ENCODE assay signal across 13 cellular contexts in genomic region chr2:23673830-23674679, GRCh38.
A peak's percentile ranks its signal among the peaks of the same experiment; 100 is the strongest.
DNase-seq lines count a peak whose midpoint lies in the region; ATAC-seq and TF ChIP-seq lines count a peak whose summit lies in the region.
"Had no signal": no experiment of that assay in that cellular context is flagged by ENCODE, and none has a peak within 500 bp of the region (broad histone marks: within the 10 kb centered on the region; RNA-seq: fewer than 3 reads in every experiment).

No MANE protein-coding gene starts in this region.

- no peak for TF ChIP-seq POLR2A in erythroblast (IDR thresholded peaks at IDR 0.05; ENCODE audit: low read length)

- H3K27me3 ChIP-seq in AG04450 (ENCODE audit: control insufficient read depth, insufficient read depth, low read length): no peaks in the 10 kb centered on the region
- H3K27me3 ChIP-seq: gastroesophageal sphincter had no signal

- no peak for TF ChIP-seq CTCF in AG04450 (IDR thresholded peaks at IDR 0.05; ENCODE audit: low read depth, low read length)

- POLR2A ChIA-PET in AG04450 (lab: Yijun Ruan, JAX): no interaction called here

- peaks cover 4% of the 10 kb centered on the region; the same call in 1 of the 2 replicates for H3K9me3 ChIP-seq in AG04450 (ENCODE audit: control insufficient read depth, insufficient read depth, low read length)
- H3K9me3 ChIP-seq: gastroesophageal sphincter had no signal

- DNase-seq in AG04450 (ENCODE audit: low read depth, low spot score) (no peak), NCI-H460 (ENCODE audit: extremely low read depth, low read depth) (peak; percentile 17), erythroblast (lab: John Stamatoyannopoulos, UW) (peak; percentile 39 to 46), DMS153 (lab: John Stamatoyannopoulos, UW) (no peak)
- DNase-seq: anterior cingulate cortex; CD4-positive, alpha-beta memory T cell; effector CD4-positive, alpha-beta T cell had no signal

- H3K27ac ChIP-seq in AG04450 (ENCODE audit: low read depth, low read length): peak overlapping the region; percentile 31
- H3K27ac ChIP-seq: gastroesophageal sphincter had no signal

- H3K4me3 ChIP-seq in AG04450 (ENCODE audit: low read depth, low read length): no peak overlapping the region
- H3K4me3 ChIP-seq: gastroesophageal sphincter, smooth muscle cell had no signal

- ATAC-seq in GM18511 (IDR thresholded peaks at IDR 0.05; ENCODE audit: unreplicated experiment): peak; percentile 44
- ATAC-seq in GM18873 (IDR thresholded peaks at IDR 0.05; ENCODE audit: low FRiP score, unreplicated experiment): no peak
- no peak for ATAC-seq in HG03039 (IDR thresholded peaks at IDR 0.05; ENCODE audit: unreplicated experiment)
- no peak for ATAC-seq in HG03097 (IDR thresholded peaks at IDR 0.05; ENCODE audit: low FRiP score, unreplicated experiment)
- ATAC-seq: gastroesophageal sphincter had no signal

- CTCF ChIA-PET in AG04450 (lab: Charles Lee): no interaction called here

Comparison
In these comparisons a context has a peak if more than half of its experiments do, and no peak if none do; other contexts are left out.
1. DNase-seq: peak in NCI-H460 (single experiment) and erythroblast (2 of 2); none in AG04450 (single experiment) and DMS153 (single experiment).